ENCODE assay signal across 8 cellular contexts in genomic region chr4:139815646-139816601, GRCh38.
DNase-seq lines count a peak whose midpoint lies in the region; ATAC-seq, FAIRE-seq and TF ChIP-seq lines count a peak whose summit lies in the region.

No MANE protein-coding gene starts in this region.

- H3K9me1 ChIP-seq in IMR-90 (ENCODE audit: insufficient read depth, low read length): peaks cover 4% of the 10 kb centered on the region; the same call in 1 of the 2 replicates

- peak; percentile 94 for ATAC-seq in IMR-90 (ENCODE audit: low read depth)

- peak overlapping the region; percentile 50 for H3K14ac ChIP-seq in IMR-90 (replicated peaks; ENCODE audit: low read depth, low read length)

- 2% methylated on average over 7 of the region's 24 CpGs; no CpG with 5 or more reads in 1 of the 2 experiments for WGBS in IMR-90 (ENCODE audit: extremely low coverage in 2 of 2, insufficient read length in 1 of 2), 2 experiments

- no peaks in the 10 kb centered on the region for H3K79me2 ChIP-seq in astrocyte (ENCODE audit: insufficient read depth, low read length)

- dilution Hi-C loops in IMR-90 (cut with HindIII; ENCODE audit: low sequenced_read_pairs, unreplicated experiment): no loop called here

- intact Hi-C loops in IMR-90 (cut with micrococcal nuclease): no loop called here

- TF ChIP-seq POLR2A in IMR-90 (IDR thresholded peaks at IDR 0.05; ENCODE audit: low read depth, low read length): peak; percentile 35; the same call in 1 of the 2 replicates

- H2AK5ac ChIP-seq in IMR-90 (ENCODE audit: low read depth, low read length): peak overlapping the region; percentile 75

- H3K4me1 Mint-ChIP-seq in astrocyte (ENCODE audit: low read depth, unreplicated experiment): peaks cover 40% of the 10 kb centered on the region

- peak; percentile 6; the same call in 1 of the 2 replicates for TF ChIP-seq RAD21 in IMR-90 (IDR thresholded peaks at IDR 0.05; ENCODE audit: low read length)

- H3K56ac ChIP-seq in IMR-90 (ENCODE audit: extremely low read depth, insufficient read depth, low read length): no peak overlapping the region

- H3K27ac Mint-ChIP-seq in astrocyte (ENCODE audit: unreplicated experiment): peak overlapping the region; percentile 97

- CTCF ChIA-PET in IMR-90 (lab: Yijun Ruan, JAX): no interaction called here

- H3K36me3 ChIP-seq in IMR-90 (ENCODE audit: control insufficient read depth, insufficient read depth, low read length): no peaks in the 10 kb centered on the region
- no peaks in the 10 kb centered on the region for H3K36me3 ChIP-seq in astrocyte (ENCODE audit: insufficient read depth, low read length)
- no peaks in the 10 kb centered on the region for H3K36me3 ChIP-seq in skeletal muscle satellite cell (ENCODE audit: insufficient read depth, low read length)

- H3K4me3 ChIP-seq in AG09309 (ENCODE audit: control insufficient read depth, low read depth, low read length): peak overlapping the region; percentile 27
- peak overlapping the region; percentile 41 for H3K4me3 ChIP-seq in IMR-90 (ENCODE audit: insufficient read depth, low read depth, low read length)
- peak overlapping the region; percentile 69 for H3K4me3 ChIP-seq in astrocyte (ENCODE audit: insufficient read depth, low read depth, low read length)
- H3K4me3 ChIP-seq in iPS-18c (ENCODE audit: insufficient read depth, low read depth, low read length): peak overlapping the region; percentile 5; the same call in 1 of the 2 replicates
- peak overlapping the region; percentile 65 for H3K4me3 ChIP-seq in skeletal muscle satellite cell (ENCODE audit: low read length)

- H3K18ac ChIP-seq in IMR-90 (ENCODE audit: low read depth, low read length): peak overlapping the region; percentile 47

- peak overlapping the region; percentile 81 for H2BK120ac ChIP-seq in IMR-90 (ENCODE audit: low read depth, low read length)

- H3K4me3 Mint-ChIP-seq in astrocyte (ENCODE audit: unreplicated experiment): peak overlapping the region; percentile 85

- DNase-seq in AG09309 (ENCODE audit: low read depth): peak; percentile 34
- peak; percentile 90 for DNase-seq in IMR-90
- peak; percentile 86 for DNase-seq in astrocyte (ENCODE audit: low read depth)
- DNase-seq in activated effector memory CD4-positive, alpha-beta T cell treated with anti-CD3 and anti-CD28 coated beads, Interleukin-2, amount 50 U/mL, for 16 hours: no peak
- DNase-seq in stimulated activated CD4-positive, alpha-beta T cell treated with anti-CD3 and anti-CD28 coated beads, Interleukin-4, amount 100 ng/mL, for 1 hour: no peak
- no peak for DNase-seq in T-helper 9 cell

- H4K91ac ChIP-seq in IMR-90 (ENCODE audit: insufficient read depth, low read depth, low read length): peak overlapping the region; percentile 35; the same call in 1 of the 2 replicates

- peak overlapping the region; percentile 73 for H3K4ac ChIP-seq in IMR-90 (ENCODE audit: low read depth, low read length)

- H4K20me1 ChIP-seq in IMR-90 (ENCODE audit: insufficient read depth, low read length): no peaks in the 10 kb centered on the region
- no peaks in the 10 kb centered on the region for H4K20me1 ChIP-seq in astrocyte (ENCODE audit: insufficient read depth, low read length)

- H4K5ac ChIP-seq in IMR-90 (ENCODE audit: low read depth, low read length): peak overlapping the region; percentile 2; the same call in 1 of the 2 replicates

- H3K9me3 ChIP-seq in IMR-90 (ENCODE audit: control insufficient read depth, insufficient read depth, low read length) (no peaks in the 10 kb centered on the region; the same call in 1 of the 2 replicates), astrocyte (ENCODE audit: insufficient read depth, low read depth, low read length) (no peaks in the 10 kb centered on the region), iPS-18c (ENCODE audit: control insufficient read depth, insufficient read depth, low read length) (no peaks in the 10 kb centered on the region), skeletal muscle satellite cell (replicated peaks; ENCODE audit: low read length) (no peaks in the 10 kb centered on the region)

- H3K9me3 Mint-ChIP-seq in astrocyte (ENCODE audit: unreplicated experiment): peaks cover 2% of the 10 kb centered on the region

- POLR2A ChIA-PET in IMR-90 (lab: Charles Lee; ENCODE audit: unreplicated experiment): no interaction called here

- peak; percentile 98 for FAIRE-seq in astrocyte (lab: Jason Lieb, UNC)

- H3K9ac ChIP-seq in IMR-90 (ENCODE audit: low read depth, low read length): peak overlapping the region; percentile 17
- H3K9ac ChIP-seq in astrocyte (ENCODE audit: low read length): peak overlapping the region; percentile 83
- peak overlapping the region; percentile 49 for H3K9ac ChIP-seq in skeletal muscle satellite cell (ENCODE audit: low read depth, low read length)

- in situ Hi-C loops in IMR-90 (cut with MboI; ENCODE audit: low sequenced_read_pairs): no loop called here

- H3K27ac ChIP-seq in IMR-90 (ENCODE audit: insufficient read depth, low read length) (peak overlapping the region; percentile 37; the same call in 1 of the 2 replicates), astrocyte (ENCODE audit: low read depth, low read length) (peak overlapping the region; percentile 71)

- peaks cover 2% of the 10 kb centered on the region for H3K36me3 Mint-ChIP-seq in astrocyte (ENCODE audit: low read depth, unreplicated experiment)

- H3K4me1 ChIP-seq in IMR-90 (ENCODE audit: control insufficient read depth, insufficient read depth, low read length) (peaks cover 6% of the 10 kb centered on the region), astrocyte (ENCODE audit: insufficient read depth, low read length) (peaks cover 25% of the 10 kb centered on the region), skeletal muscle satellite cell (ENCODE audit: control insufficient read depth, insufficient read depth, low read length) (peaks cover 13% of the 10 kb centered on the region)

- H2BK5ac ChIP-seq in IMR-90 (ENCODE audit: low read depth, low read length, poor library complexity, severe bottlenecking): peak overlapping the region; percentile 41

- peak overlapping the region; percentile 45 for H2AK9ac ChIP-seq in IMR-90 (replicated peaks; ENCODE audit: low read depth, low read length, poor library complexity)

- H2AFZ ChIP-seq in IMR-90 (replicated peaks; ENCODE audit: low read length, poor library complexity) (peak overlapping the region; percentile 83), astrocyte (ENCODE audit: low read depth, low read length) (peak overlapping the region; percentile 72)

- H3K4me2 ChIP-seq in IMR-90 (ENCODE audit: low read depth, low read length) (peak overlapping the region; percentile 95), astrocyte (ENCODE audit: low read length) (peak overlapping the region; percentile 90), skeletal muscle satellite cell (ENCODE audit: low read length) (peak overlapping the region; percentile 82)

- peak overlapping the region; percentile 63 for H2BK20ac ChIP-seq in IMR-90 (ENCODE audit: low read depth, low read length)

- H3K23ac ChIP-seq in IMR-90 (ENCODE audit: low read depth, low read length): peak overlapping the region; percentile 13; the same call in 1 of the 2 replicates

- H3K27me3 Mint-ChIP-seq in astrocyte (ENCODE audit: low read depth, unreplicated experiment): no peaks in the 10 kb centered on the region

- TF ChIP-seq CTCF in AG09309 (IDR thresholded peaks at IDR 0.05; ENCODE audit: control insufficient read depth, insufficient read depth, low read depth, low read length, missing control alignments): no peak
- no peak for TF ChIP-seq CTCF in IMR-90 (conservative IDR thresholded peaks at IDR 0.05; ENCODE audit: low read depth, low read length)
- no peak for TF ChIP-seq CTCF in astrocyte (IDR thresholded peaks at IDR 0.05; ENCODE audit: insufficient read depth, low read depth, low read length)

- peaks cover 0 to 4% of the 10 kb centered on the region in 2 experiments; a peak in 1 of 4 replicates for H3K79me1 ChIP-seq in IMR-90 (ENCODE audit: low read depth in 1 of 2, low read length in 2 of 2)

- H3K27me3 ChIP-seq in IMR-90 (ENCODE audit: control insufficient read depth, insufficient read depth, low read length): no peaks in the 10 kb centered on the region
- no peaks in the 10 kb centered on the region for H3K27me3 ChIP-seq in astrocyte (ENCODE audit: insufficient read depth, low read length)
- H3K27me3 ChIP-seq in skeletal muscle satellite cell (ENCODE audit: control insufficient read depth, insufficient read depth, low read length): no peaks in the 10 kb centered on the region

- peak overlapping the region; percentile 53; the same call in 1 of the 3 replicates for H2BK15ac ChIP-seq in IMR-90 (ENCODE audit: low read depth, low read length)

- no TSS peak for BruUV-seq in IMR-90 (replicated peaks; lab: Mats Ljungman, UMichigan)

- peak overlapping the region; percentile 8 to 80; a peak in 2 of 4 replicates for H4K8ac ChIP-seq in IMR-90 (ENCODE audit: low read depth in 2 of 2, low read length in 2 of 2)

TF ChIP-seq in IMR-90, 13 proteins besides CTCF, POLR2A, EP300 and RAD21:
- TF ChIP-seq FOS (IDR thresholded peaks at IDR 0.05; ENCODE audit: low read depth, low read length) (peak; percentile 66), MAZ (IDR thresholded peaks at IDR 0.05; ENCODE audit: borderline replicate concordance, low read depth, low read length) (peak; percentile 79; the same call in 1 of the 2 replicates), ELK1 (IDR thresholded peaks at IDR 0.05; ENCODE audit: borderline replicate concordance, low read depth, low read length) (no peak), CEBPB (IDR thresholded peaks at IDR 0.05; ENCODE audit: low read depth, low read length) (peak; percentile 61; the same call in 1 of the 2 replicates), RCOR1 (IDR thresholded peaks at IDR 0.05; ENCODE audit: insufficient replicate concordance, low read length) (no peak), BHLHE40 (IDR thresholded peaks at IDR 0.05; ENCODE audit: low read depth, low read length) (peak; percentile 54; the same call in 1 of the 2 replicates), RFX5 (IDR thresholded peaks at IDR 0.05; ENCODE audit: low read depth, low read length) (no peak), NFE2L2 (IDR thresholded peaks at IDR 0.05; ENCODE audit: low read depth, low read length) (0 out of 2 replicates have a peak, but pooled peaks have one; percentile 30), MXI1 (IDR thresholded peaks at IDR 0.05; ENCODE audit: borderline replicate concordance, low read depth, low read length) (no peak), CHD1 (IDR thresholded peaks at IDR 0.05; ENCODE audit: low read depth, low read length) (no peak)

Comparison
In these comparisons a context has a peak if more than half of its experiments do, and no peak if none do; other contexts are left out.
1. DNase-seq: peak in AG09309 (single experiment), IMR-90 (single experiment) and astrocyte (single experiment); none in activated effector memory CD4-positive, alpha-beta T cell treated with anti-CD3 and anti-CD28 coated beads, Interleukin-2, amount 50 U/mL, for 16 hours (single experiment), stimulated activated CD4-positive, alpha-beta T cell treated with anti-CD3 and anti-CD28 coated beads, Interleukin-4, amount 100 ng/mL, for 1 hour (single experiment) and T-helper 9 cell (single experiment).
2. H3K4me3 ChIP-seq: peak in every context shown above with its lines; median percentile 69 in astrocyte; 65 in skeletal muscle satellite cell; 41 in IMR-90; 27 in AG09309; 5 in iPS-18c.
3. H3K9ac ChIP-seq: peak in every context shown above with its lines; median percentile 83 in astrocyte; 49 in skeletal muscle satellite cell; 17 in IMR-90.
4. Peak in every context shown above with its lines, with median percentiles within 50 percentile points of each other: H3K4me2 ChIP-seq.